Comparison of ENCODE assay signal across 8 cellular contexts in genomic region chr2:26346454-26347053, GRCh38. TPM values are rescaled to one million over a fixed set of nuclear protein-coding genes. Genes with fewer than 3 reads are reported as not detected.
DNase-seq lines count a peak whose midpoint lies in the region; FAIRE-seq and TF ChIP-seq lines count a peak whose summit lies in the region.

TSS of gene ADGRF3 (minus strand) at chr2:26346789. CDS start at chr2:26346234, 555 bp downstream.

- no peak for FAIRE-seq in HTR-8/SVneo (lab: Jason Lieb, UNC)

- WGBS in testis, 2 donors, result 0 to 1% methylated on average over 22 to 28 of the region's 28 CpGs

- no peaks in the 10 kb centered on the region for H3K9me3 ChIP-seq in SJCRH30 (replicated peaks)
- H3K9me3 ChIP-seq in testis, result no peaks in the 10 kb centered on the region

- TF ChIP-seq CTCF in testis (IDR thresholded peaks at IDR 0.05), result no peak

- no peaks in the 10 kb centered on the region for H3K27me3 ChIP-seq in SJCRH30
- H3K27me3 ChIP-seq in testis, result no peaks in the 10 kb centered on the region

- H3K4me3 ChIP-seq in SJCRH30 (peak within 1 kb of the TSS; percentile 80), testis (peak within 1 kb of the TSS; percentile 59 to 82)

- H3K36me3 ChIP-seq in SJCRH30 (no peaks in the 10 kb centered on the region), testis (ENCODE audit: low read depth, missing control alignments) (no peaks in the 10 kb centered on the region)

- in situ Hi-C loops in KBM-7 (cut with MboI; ENCODE audit: low pct_unique_long_range_greater_than_20kb, low sequenced_read_pairs), result no loop called here

- DNase-seq in DMS53 treated with DMSO at 0.1 percent for 48 hours (lab: John Stamatoyannopoulos, UW; ENCODE audit: unreplicated experiment), result peak; percentile 46
- peak; percentile 75 for DNase-seq in KBM-7
- DNase-seq in SJCRH30, result peak; percentile 74 to 78
- peak in 3 of 4 experiments; percentile 11 to 40 (median 27) for DNase-seq in activated naive CD4-positive, alpha-beta T cell (lab: John Stamatoyannopoulos, UW)
- peak; percentile 40 for DNase-seq in globus pallidus (ENCODE audit: low spot score)
- DNase-seq in occipital lobe (lab: John Stamatoyannopoulos, UW), result peak; percentile 53
- DNase-seq in testis, result peak; percentile 73
- no peak for DNase-seq in HTR-8/SVneo (ENCODE audit: insufficient read length, low spot score)

- TF ChIP-seq POLR2A in testis (IDR thresholded peaks at IDR 0.05), result no peak

- intact Hi-C loops in testis (cut with DNase I; ENCODE audit: low total_unique reads), result no loop called here

- peak within 1 kb of the TSS; percentile 81 for H3K27ac ChIP-seq in SJCRH30
- H3K27ac ChIP-seq in testis, result peak within 1 kb of the TSS; percentile 95

- H3K4me1 ChIP-seq in SJCRH30 (peaks cover 30% of the 10 kb centered on the region), testis (peaks cover 9% of the 10 kb centered on the region)

RNA-seq across cellular contexts. Expression of gene ADGRF3, which starts in this region (rescaled TPM):
- 0.14 and 0.71 TPM in 2 replicates for total RNA-seq in SJCRH30 (2014; rRNA removed; shearing (Covaris generic))
- total RNA-seq in occipital lobe (0.16 TPM), testis (1 to 10 TPM; 1.0 to 2.2 TPM)
- 1.6 TPM for polyA plus RNA-seq in testis (ENCODE audit: insufficient read depth, low read depth, low replicate concordance)

Comparison
In these comparisons a context has a peak if more than half of its experiments do, and no peak if none do; other contexts are left out.
1. Peak in DNase-seq, H3K4me3 ChIP-seq and H3K27ac ChIP-seq in SJCRH30; RNA of the gene not detected or under 1 TPM.
2. Peak in DNase-seq in occipital lobe; RNA of the gene not detected or under 1 TPM.